In the genomic region with DNA sequence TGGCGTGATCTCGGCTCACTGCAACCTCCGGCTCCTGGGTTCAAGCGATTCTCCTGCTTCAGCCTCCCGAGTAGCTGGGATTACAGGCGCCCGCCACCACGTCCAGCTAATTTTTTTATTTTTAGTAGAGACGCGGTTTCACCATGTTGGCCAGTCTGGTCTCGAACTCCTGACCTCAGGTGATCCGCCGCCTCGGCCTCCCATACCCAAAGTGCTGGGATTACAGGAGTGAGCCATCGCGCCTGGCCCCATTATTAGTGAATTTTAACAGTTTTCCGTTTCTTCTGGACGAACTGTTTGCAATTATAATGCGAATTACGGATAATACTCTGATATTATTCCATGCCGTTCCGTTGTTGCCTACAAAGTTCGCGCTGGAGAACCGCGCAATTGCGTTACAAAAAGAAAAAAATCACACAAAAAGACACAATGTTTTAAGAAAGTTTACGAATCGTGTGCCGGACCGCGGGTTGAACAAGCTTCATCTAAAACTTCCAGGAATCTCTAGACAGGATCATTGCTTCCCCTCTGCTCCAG, we compare ENCODE assay signal across 1 cellular context.
TF ChIP-seq lines count a peak whose summit lies in the region.

No MANE protein-coding gene starts in this region.

TF ChIP-seq in K562, 482 proteins besides CTCF, POLR2A, EP300 and RAD21 (continued from another document):
- TF ChIP-seq, protein P1, sequence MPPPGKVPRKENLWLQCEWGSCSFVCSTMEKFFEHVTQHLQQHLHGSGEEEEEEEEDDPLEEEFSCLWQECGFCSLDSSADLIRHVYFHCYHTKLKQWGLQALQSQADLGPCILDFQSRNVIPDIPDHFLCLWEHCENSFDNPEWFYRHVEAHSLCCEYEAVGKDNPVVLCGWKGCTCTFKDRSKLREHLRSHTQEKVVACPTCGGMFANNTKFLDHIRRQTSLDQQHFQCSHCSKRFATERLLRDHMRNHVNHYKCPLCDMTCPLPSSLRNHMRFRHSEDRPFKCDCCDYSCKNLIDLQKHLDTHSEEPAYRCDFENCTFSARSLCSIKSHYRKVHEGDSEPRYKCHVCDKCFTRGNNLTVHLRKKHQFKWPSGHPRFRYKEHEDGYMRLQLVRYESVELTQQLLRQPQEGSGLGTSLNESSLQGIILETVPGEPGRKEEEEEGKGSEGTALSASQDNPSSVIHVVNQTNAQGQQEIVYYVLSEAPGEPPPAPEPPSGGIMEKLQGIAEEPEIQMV (tag; conservative IDR thresholded peaks at IDR 0.05; ENCODE audit: low read depth) = peak; percentile 83
- TF ChIP-seq SMARCA4 (IDR thresholded peaks at IDR 0.05) = peak; percentile 49; the same call in 1 of the 2 replicates
